1 cellular context compared by ENCODE assay signal in genomic region chr5:139836469-139837208, GRCh38.
TF ChIP-seq lines count a peak whose summit lies in the region.

No MANE protein-coding gene starts in this region.

TF ChIP-seq in GM12878, 131 proteins besides CTCF, POLR2A, EP300 and RAD21:
- no peak for TF ChIP-seq POLR2AphosphoS2 (IDR thresholded peaks at IDR 0.05; ENCODE audit: low read depth, low read length)
- TF ChIP-seq NR2C1 (IDR thresholded peaks at IDR 0.05), result peak; percentile 54; the same call in 1 of the 2 replicates
- TF ChIP-seq NR2F1 (conservative IDR thresholded peaks at IDR 0.05), result 0 out of 2 replicates have a peak, but pooled peaks have one; percentile 29
